1 cellular context compared by ENCODE assay signal in genomic region chr4:88179261-88179660, GRCh38.
TF ChIP-seq lines count a peak whose summit lies in the region.

No MANE protein-coding gene starts in this region.

TF ChIP-seq in H1, 55 proteins besides CTCF, POLR2A, EP300 and RAD21:
- TF ChIP-seq E2F6 (IDR thresholded peaks at IDR 0.05): no peak
